In the genomic region with DNA sequence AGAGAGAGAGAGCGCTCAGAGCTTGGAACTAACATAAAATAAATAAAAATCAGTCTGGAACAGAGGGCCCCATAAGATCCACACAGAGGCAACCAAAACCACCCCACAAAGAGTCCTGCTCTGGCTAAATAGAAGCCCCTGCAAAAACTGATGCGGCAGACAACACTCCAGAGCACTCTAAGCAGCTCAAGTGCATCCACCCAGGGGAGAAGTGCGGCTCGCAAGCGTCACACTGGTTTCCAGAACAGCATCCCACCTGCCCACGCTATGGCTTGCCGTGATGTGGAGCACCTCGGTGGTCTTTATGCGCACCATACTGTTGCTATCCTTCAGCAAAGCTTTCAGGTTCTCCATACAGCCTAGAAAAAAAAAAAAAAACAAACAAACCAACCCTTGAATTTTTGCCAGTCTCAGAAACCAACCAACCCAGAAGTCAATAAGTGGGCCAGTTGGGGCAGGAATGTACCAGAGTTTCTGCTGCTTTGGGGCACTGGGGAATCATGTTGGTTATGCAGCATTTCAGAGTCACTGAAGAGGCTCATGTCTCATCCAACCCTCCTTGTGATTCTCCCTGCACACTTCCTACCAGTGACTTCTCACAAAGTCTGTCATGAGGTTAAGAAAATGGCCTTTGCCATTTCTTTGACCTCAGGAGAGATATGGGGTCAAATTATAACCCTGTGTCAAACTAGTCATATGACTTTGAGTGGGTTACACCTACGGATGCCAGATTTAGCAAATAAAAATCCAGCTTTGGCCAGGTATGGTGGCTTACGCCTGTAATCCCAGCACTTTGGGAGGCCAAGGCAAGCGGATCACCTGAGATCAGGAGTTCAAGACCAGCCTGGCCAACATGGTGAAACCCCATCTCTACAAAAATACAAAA, we compare ENCODE assay signal across 13 cellular contexts. TPM values are rescaled to one million over a fixed set of nuclear protein-coding genes. Genes with fewer than 3 reads are reported as not detected.
DNase-seq lines count a peak whose midpoint lies in the region; TF ChIP-seq lines count a peak whose summit lies in the region.
"Had no signal": no experiment of that assay in that cellular context is flagged by ENCODE, and none has a peak within 500 bp of the region (broad histone marks: within the 10 kb centered on the region; RNA-seq: fewer than 3 reads in every experiment).

No MANE protein-coding gene starts in this region.

- H3K36me3 ChIP-seq in CD8-positive, alpha-beta memory T cell (ENCODE audit: insufficient read depth, low read length), result no peaks in the 10 kb centered on the region
- H3K36me3 ChIP-seq in KOPT-K1 (ENCODE audit: insufficient read depth, low read length), result no peaks in the 10 kb centered on the region
- no peaks in the 10 kb centered on the region for H3K36me3 ChIP-seq in neural progenitor cell
- H3K36me3 ChIP-seq in mesenchymal stem cell (ENCODE audit: control insufficient read depth in 1 of 2, insufficient read depth in 2 of 2, low read depth in 1 of 2, low read length in 2 of 2), result no peaks in the 10 kb centered on the region
- H3K36me3 ChIP-seq: thoracic aorta had no signal

- H3K27ac Mint-ChIP-seq in CD8-positive, alpha-beta memory T cell, result peak overlapping the region; percentile 96 to 100 (median 99)
- H3K27ac Mint-ChIP-seq in activated naive CD8-positive, alpha-beta T cell, result peak overlapping the region; percentile 89
- H3K27ac Mint-ChIP-seq in neural progenitor cell, result peak overlapping the region; percentile 72

- peaks cover 0 to 2% (median 0%) of the 10 kb centered on the region in 5 donors for H3K9me3 Mint-ChIP-seq in CD8-positive, alpha-beta memory T cell
- no peaks in the 10 kb centered on the region for H3K9me3 Mint-ChIP-seq in activated naive CD8-positive, alpha-beta T cell (ENCODE audit: low read depth)
- no peaks in the 10 kb centered on the region for H3K9me3 Mint-ChIP-seq in neural progenitor cell

- CTCF ChIA-PET in CD8-positive, alpha-beta memory T cell (lab: Charles Lee), result interaction anchor here (0.8 to 2.0 kb wide), 6 partner anchors 12 to 329 kb away, joined by 3 to 10 read pairs (median 4); no protein-coding TSS in a partner anchor

- no peak overlapping the region for H4K8ac ChIP-seq in mesenchymal stem cell (ENCODE audit: low read length)

- no peak overlapping the region for H3K18ac ChIP-seq in mesenchymal stem cell (ENCODE audit: low read depth in 1 of 2, low read length in 2 of 2)

- no peak overlapping the region for H2BK12ac ChIP-seq in mesenchymal stem cell (ENCODE audit: low read length in 2 of 2)

- H2AFZ ChIP-seq in neural progenitor cell (replicated peaks) (no peak overlapping the region), mesenchymal stem cell (ENCODE audit: low read depth, low read length) (no peak overlapping the region)

- peaks cover 15% of the 10 kb centered on the region for H3F3A ChIP-seq in neural progenitor cell (ENCODE audit: low read depth)

- peak overlapping the region; percentile 13 to 79 (median 74) for H3K4me3 Mint-ChIP-seq in CD8-positive, alpha-beta memory T cell
- peak overlapping the region; percentile 33 for H3K4me3 Mint-ChIP-seq in activated naive CD8-positive, alpha-beta T cell
- H3K4me3 Mint-ChIP-seq in neural progenitor cell, result no peak overlapping the region

- H3K27me3 Mint-ChIP-seq in CD8-positive, alpha-beta memory T cell, result peaks cover 0 to 3% of the 10 kb centered on the region in 2 donors
- no peaks in the 10 kb centered on the region for H3K27me3 Mint-ChIP-seq in activated naive CD8-positive, alpha-beta T cell
- no peaks in the 10 kb centered on the region for H3K27me3 Mint-ChIP-seq in neural progenitor cell (ENCODE audit: insufficient read depth, low read depth)

- H2BK120ac ChIP-seq in mesenchymal stem cell (ENCODE audit: low read depth, low read length), result no peak overlapping the region

- H4K91ac ChIP-seq in mesenchymal stem cell (ENCODE audit: low read length), result no peak overlapping the region

- no peak overlapping the region for H2AK5ac ChIP-seq in mesenchymal stem cell (ENCODE audit: low read length, severe bottlenecking)

- no peaks in the 10 kb centered on the region for H3K36me3 Mint-ChIP-seq in CD8-positive, alpha-beta memory T cell
- no peaks in the 10 kb centered on the region for H3K36me3 Mint-ChIP-seq in activated naive CD8-positive, alpha-beta T cell
- H3K36me3 Mint-ChIP-seq in neural progenitor cell, result no peaks in the 10 kb centered on the region

- no peak overlapping the region for H3K14ac ChIP-seq in mesenchymal stem cell (ENCODE audit: low read length in 2 of 2)

- DNase-seq in CD8-positive, alpha-beta memory T cell, result no peak
- DNase-seq in neural progenitor cell (ENCODE audit: low spot score) (no peak), NCI-H1417 treated with DMSO at 0.1 percent for 48 hours (lab: John Stamatoyannopoulos, UW) (no peak), A172 (ENCODE audit: low spot score) (no peak), NCI-H146 treated with DMSO at 0.1 percent for 48 hours (lab: John Stamatoyannopoulos, UW; ENCODE audit: unreplicated experiment) (no peak), mesenchymal stem cell (no peak)
- DNase-seq: NCI-H510A, retina had no signal

- H3K4me1 ChIP-seq in CD8-positive, alpha-beta memory T cell (ENCODE audit: insufficient read depth, low read length), result peaks cover 66% of the 10 kb centered on the region
- peaks cover 8% of the 10 kb centered on the region for H3K4me1 ChIP-seq in neural progenitor cell
- peaks cover 11% of the 10 kb centered on the region for H3K4me1 ChIP-seq in mesenchymal stem cell (ENCODE audit: control insufficient read depth, insufficient read depth, low read depth, low read length)

- no peak overlapping the region for H3K4me2 ChIP-seq in neural progenitor cell
- no peak overlapping the region for H3K4me2 ChIP-seq in mesenchymal stem cell (ENCODE audit: low read length, poor library complexity, severe bottlenecking)

- H3K27ac ChIP-seq in CD8-positive, alpha-beta memory T cell (ENCODE audit: low read depth, low read length), result peak overlapping the region; percentile 69
- H3K27ac ChIP-seq in KOPT-K1 (ENCODE audit: low read depth, low read length, poor library complexity, severe bottlenecking), result peak overlapping the region; percentile 68
- no peak overlapping the region for H3K27ac ChIP-seq in neural progenitor cell
- H3K27ac ChIP-seq in mesenchymal stem cell (ENCODE audit: low read length, poor library complexity, severe bottlenecking), result no peak overlapping the region
- H3K27ac ChIP-seq: thoracic aorta had no signal

- H2BK5ac ChIP-seq in mesenchymal stem cell (ENCODE audit: low read depth, low read length, poor library complexity, severe bottlenecking), result no peak overlapping the region

- H3K9me3 ChIP-seq in CD8-positive, alpha-beta memory T cell (ENCODE audit: low read length), result no peaks in the 10 kb centered on the region
- H3K9me3 ChIP-seq in KOPT-K1 (ENCODE audit: insufficient read depth, low read length, poor library complexity, severe bottlenecking) (no peaks in the 10 kb centered on the region), neural progenitor cell (ENCODE audit: low read depth) (no peaks in the 10 kb centered on the region), mesenchymal stem cell (ENCODE audit: control insufficient read depth, low read length) (no peaks in the 10 kb centered on the region)
- H3K9me3 ChIP-seq: thoracic aorta had no signal

- no peaks in the 10 kb centered on the region for H3K79me2 ChIP-seq in neural progenitor cell (ENCODE audit: low read depth)

- POLR2A ChIA-PET in CD8-positive, alpha-beta memory T cell (lab: Charles Lee), result interaction anchor here (0.7 kb wide), 1 partner anchor 8 kb away, joined by 3 read pairs; no protein-coding TSS in a partner anchor

- H3K4ac ChIP-seq in mesenchymal stem cell (ENCODE audit: low read depth in 1 of 2, low read length in 2 of 2), result no peak overlapping the region

- H2BK15ac ChIP-seq in mesenchymal stem cell (ENCODE audit: low read depth, poor library complexity, severe bottlenecking), result no peak overlapping the region

- H3K4me3 ChIP-seq in CD8-positive, alpha-beta memory T cell (ENCODE audit: low read length), result no peak overlapping the region
- H3K4me3 ChIP-seq in neural progenitor cell (no peak overlapping the region), mesenchymal stem cell (ENCODE audit: insufficient read depth in 1 of 2, low read depth in 1 of 2, low read length in 2 of 2) (no peak overlapping the region)
- H3K4me3 ChIP-seq: thoracic aorta had no signal

- 87% methylated on average over 11 of the region's 12 CpGs for WGBS in mesenchymal stem cell

- H3K79me1 ChIP-seq in mesenchymal stem cell (replicated peaks; ENCODE audit: low read length, poor library complexity, severe bottlenecking), result no peaks in the 10 kb centered on the region

- peaks cover 70 to 81% (median 71%) of the 10 kb centered on the region in 3 donors for H3K4me1 Mint-ChIP-seq in CD8-positive, alpha-beta memory T cell
- H3K4me1 Mint-ChIP-seq in activated naive CD8-positive, alpha-beta T cell (ENCODE audit: low read depth), result peaks cover 57% of the 10 kb centered on the region
- H3K4me1 Mint-ChIP-seq in neural progenitor cell, result peaks cover 30% of the 10 kb centered on the region

- H4K20me1 ChIP-seq in neural progenitor cell (ENCODE audit: low read depth), result no peaks in the 10 kb centered on the region

- H3K27me3 ChIP-seq in CD8-positive, alpha-beta memory T cell (ENCODE audit: insufficient read depth, low read length, poor library complexity, severe bottlenecking), result no peaks in the 10 kb centered on the region
- H3K27me3 ChIP-seq in neural progenitor cell (no peaks in the 10 kb centered on the region), mesenchymal stem cell (ENCODE audit: control insufficient read depth in 1 of 2, insufficient read depth in 1 of 2, low read length in 2 of 2) (no peaks in the 10 kb centered on the region)

- H3K9ac ChIP-seq in neural progenitor cell, result no peak overlapping the region
- H3K9ac ChIP-seq in mesenchymal stem cell (ENCODE audit: low read length), result no peak overlapping the region

- TF ChIP-seq CTCF in neural progenitor cell (IDR thresholded peaks at IDR 0.05), result no peak

- H3K23ac ChIP-seq in mesenchymal stem cell (ENCODE audit: low read length in 2 of 2), result no peak overlapping the region

RNA-seq across cellular contexts. Expression of gene RSPH14, which starts 3.0 kb away (rescaled TPM):
- not detected for total RNA-seq in CD8-positive, alpha-beta memory T cell
- polyA plus RNA-seq in CD8-positive, alpha-beta memory T cell, result 0.94 TPM
- 0.43 and 2.0 TPM in 2 replicates for total RNA-seq in neural progenitor cell (ENCODE audit: low replicate concordance)
- total RNA-seq in A172 (2014; rRNA removed; shearing (Covaris generic)), result 0.19 TPM in 1 of 2 replicates, not detected in the other
- not detected for polyA plus RNA-seq in mesenchymal stem cell (2013, experiment 1 of 2)
- polyA plus RNA-seq in mesenchymal stem cell (2013, experiment 2 of 2), result 0.04 TPM
- total RNA-seq: mesenteric fat pad, RPMI7951 had no signal

RNA-seq across cellular contexts. Expression of gene RAB36, which starts 6.5 kb away (rescaled TPM):
- 1 to 10 TPM in 1 of 2 experiments, under 1 TPM in 1; 0.93 to 1.5 TPM for total RNA-seq in CD8-positive, alpha-beta memory T cell
- polyA plus RNA-seq in CD8-positive, alpha-beta memory T cell, result 1.5 TPM
- 2.1 and 2.9 TPM in 2 replicates for total RNA-seq in neural progenitor cell (ENCODE audit: low replicate concordance)
- 6.1 and 6.6 TPM in 2 replicates for total RNA-seq in A172 (2014; rRNA removed; shearing (Covaris generic))
- 1.7 TPM for polyA plus RNA-seq in mesenchymal stem cell (2013, experiment 1 of 2)
- polyA plus RNA-seq in mesenchymal stem cell (2013, experiment 2 of 2), result 1.9 TPM

RNA-seq across cellular contexts. Expression of gene BCR, which starts 41.5 kb away (rescaled TPM):
- total RNA-seq in CD8-positive, alpha-beta memory T cell, result 10 to 100 TPM; 33.2 to 34.7 TPM
- polyA plus RNA-seq in CD8-positive, alpha-beta memory T cell, result 18.4 TPM
- total RNA-seq in neural progenitor cell (ENCODE audit: low replicate concordance), result 35.5 and 36.0 TPM in 2 replicates
- 12.1 and 28.1 TPM in 2 replicates for total RNA-seq in A172 (2014; rRNA removed; shearing (Covaris generic))
- 7.3 TPM for polyA plus RNA-seq in mesenchymal stem cell (2013, experiment 1 of 2)
- 7.1 TPM for polyA plus RNA-seq in mesenchymal stem cell (2013, experiment 2 of 2)

Comparison
In these comparisons a context has a peak if more than half of its experiments do, and no peak if none do; other contexts are left out.
1. H3K27ac ChIP-seq: peak in CD8-positive, alpha-beta memory T cell (single experiment) and KOPT-K1 (single experiment); none in neural progenitor cell (single experiment) and mesenchymal stem cell (single experiment).
2. Peak in every context shown above with its lines, with median percentiles within 50 percentile points of each other: H3K27ac Mint-ChIP-seq.